14 cellular contexts compared by ENCODE assay signal in genomic region chr15:67224889-67225288, GRCh38. TPM values are rescaled to one million over a fixed set of nuclear protein-coding genes. Genes with fewer than 3 reads are reported as not detected.
"Had no signal": no experiment of that assay in that cellular context is flagged by ENCODE, and none has a peak within 500 bp of the region (broad histone marks: within the 10 kb centered on the region; RNA-seq: fewer than 3 reads in every experiment).

No MANE protein-coding gene starts in this region.

- H3K27me3 ChIP-seq: ascending aorta, right lobe of liver had no signal

- H3K4me3 ChIP-seq: ascending aorta, psoas muscle, right lobe of liver had no signal

- H3K4me1 ChIP-seq: ascending aorta, psoas muscle, right lobe of liver had no signal

- H3K36me3 ChIP-seq: right lobe of liver had no signal

- DNase-seq: activated CD4-positive, alpha-beta memory T cell treated with anti-CD3 and anti-CD28 coated beads, Interleukin-2, amount 10 ng/mL, durations not matched to agents 7 days and 5 days; activated CD4-positive, alpha-beta T cell treated with anti-CD3 and anti-CD28 coated beads for 1 hour; activated gamma-delta T cell treated with Interleukin-2 at 50 U/mL for 16 hours; activated T-cell treated with anti-CD3 and anti-CD28 coated beads, Interleukin-2, amount 50 U/mL, for 72 hours; cortex of kidney; effector memory CD4-positive, alpha-beta T cell; occipital lobe; psoas muscle; right lobe of liver; stimulated activated CD4-positive, alpha-beta T cell treated with anti-CD3 and anti-CD28 coated beads, Interleukin-2, amount 100 ng/mL, for 48 hours; stimulated activated CD8-positive, alpha-beta memory T cell treated with anti-CD3 and anti-CD28 coated beads, Interleukin-4, amount 100 ng/mL, for 48 hours; T-helper 9 cell had no signal

- ATAC-seq: activated T-cell treated with anti-CD3 and anti-CD28 coated beads, Interleukin-2, amount 50 U/mL, for 72 hours; left lobe of liver; psoas muscle; right lobe of liver had no signal

- H3K9me3 ChIP-seq: ascending aorta, psoas muscle, right lobe of liver had no signal

- H3K27ac ChIP-seq: ascending aorta, psoas muscle, right lobe of liver had no signal

RNA-seq across cellular contexts. Expression of gene IQCH, which starts 29.7 kb away (rescaled TPM):
- total RNA-seq: ascending aorta had no signal
